16 cellular contexts compared by ENCODE assay signal in the genomic region with DNA sequence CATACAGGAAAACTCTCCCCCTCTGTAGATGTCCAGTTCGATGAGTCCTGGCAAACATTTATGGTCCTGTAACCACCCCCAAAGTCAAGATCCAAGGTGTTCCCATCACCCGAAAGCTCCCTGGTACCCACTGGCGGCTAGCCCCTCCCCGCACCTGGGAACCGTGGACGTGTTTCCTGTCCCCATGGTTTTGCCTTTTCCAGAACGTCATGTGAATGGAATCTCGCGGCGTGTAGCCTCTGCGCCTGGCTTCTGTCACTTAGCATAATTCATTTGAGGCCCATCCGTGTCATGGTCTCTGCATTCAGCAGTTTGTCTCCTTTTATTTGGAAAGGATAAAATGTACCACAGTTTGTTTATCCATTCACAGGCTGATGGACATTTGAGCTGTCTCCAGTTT.
DNase-seq lines count a peak whose midpoint lies in the region; ATAC-seq lines count a peak whose summit lies in the region.
"Had no signal": no experiment of that assay in that cellular context is flagged by ENCODE, and none has a peak within 500 bp of the region (broad histone marks: within the 10 kb centered on the region; RNA-seq: fewer than 3 reads in every experiment).

No MANE protein-coding gene starts in this region.

- intact Hi-C loops in left ventricle myocardium superior (cut with micrococcal nuclease) (no loop called here), sciatic nerve (cut with DNase I) (no loop called here)

- no peaks in the 10 kb centered on the region for H3K9me3 Mint-ChIP-seq in activated CD4-positive, alpha-beta memory T cell treated with anti-CD3 and anti-CD28 coated beads, Interleukin-2, amount 10 ng/mL, durations not matched to agents 7 days and 5 days

- POLR2A ChIA-PET in activated CD4-positive, alpha-beta memory T cell treated with anti-CD3 and anti-CD28 coated beads, Interleukin-2, amount 10 ng/mL, durations not matched to agents 7 days and 5 days (lab: Charles Lee), result no interaction called here

- H3K36me3 Mint-ChIP-seq in activated CD4-positive, alpha-beta memory T cell treated with anti-CD3 and anti-CD28 coated beads, Interleukin-2, amount 10 ng/mL, durations not matched to agents 7 days and 5 days (ENCODE audit: low read depth), result no peaks in the 10 kb centered on the region

- no peak overlapping the region for H3K27ac Mint-ChIP-seq in activated CD4-positive, alpha-beta memory T cell treated with anti-CD3 and anti-CD28 coated beads, Interleukin-2, amount 10 ng/mL, durations not matched to agents 7 days and 5 days

- peaks cover 4% of the 10 kb centered on the region for H3K4me1 Mint-ChIP-seq in activated CD4-positive, alpha-beta memory T cell treated with anti-CD3 and anti-CD28 coated beads, Interleukin-2, amount 10 ng/mL, durations not matched to agents 7 days and 5 days

- no peaks in the 10 kb centered on the region for H3K27me3 Mint-ChIP-seq in activated CD4-positive, alpha-beta memory T cell treated with anti-CD3 and anti-CD28 coated beads, Interleukin-2, amount 10 ng/mL, durations not matched to agents 7 days and 5 days

- ATAC-seq in left ventricle myocardium superior, result no peak
- no peak for ATAC-seq in sciatic nerve

- no peak overlapping the region for H3K4me3 Mint-ChIP-seq in activated CD4-positive, alpha-beta memory T cell treated with anti-CD3 and anti-CD28 coated beads, Interleukin-2, amount 10 ng/mL, durations not matched to agents 7 days and 5 days

- peak; percentile 37 for DNase-seq in NCI-H748 (lab: John Stamatoyannopoulos, UW; ENCODE audit: unreplicated experiment)
- DNase-seq in NCI-H748 treated with DMSO at 0.1 percent for 48 hours (lab: John Stamatoyannopoulos, UW), result no peak
- peak; percentile 19 for DNase-seq in COLO668 (lab: John Stamatoyannopoulos, UW; ENCODE audit: unreplicated experiment)
- DNase-seq in left ventricle myocardium superior, result peak; percentile 10
- DNase-seq in sciatic nerve (ENCODE audit: low spot score), result peak; percentile 25
- DNase-seq in activated CD4-positive, alpha-beta memory T cell treated with anti-CD3 and anti-CD28 coated beads, Interleukin-2, amount 10 ng/mL, durations not matched to agents 7 days and 5 days, result no peak
- DNase-seq in activated CD4-positive, alpha-beta T cell treated with anti-CD3 and anti-CD28 coated beads, Interleukin-2, amount 50 U/mL, for 4 hours, result no peak
- DNase-seq in NCI-H187 (lab: John Stamatoyannopoulos, UW), result no peak
- DNase-seq: EL, H7, Kasumi-1, NCI-H1105 treated with DMSO at 0.1 percent for 48 hours, NCI-H187 treated with DMSO at 0.1 percent for 48 hours, NCI-H446 treated with DMSO at 0.1 percent for 48 hours, NCI-H82, SHP77 treated with DMSO at 0.1 percent for 48 hours had no signal

- CTCF ChIA-PET in activated CD4-positive, alpha-beta memory T cell treated with anti-CD3 and anti-CD28 coated beads, Interleukin-2, amount 10 ng/mL, durations not matched to agents 7 days and 5 days (lab: Charles Lee), result no interaction called here

Comparison
In these comparisons a context has a peak if more than half of its experiments do, and no peak if none do; other contexts are left out.
1. DNase-seq: peak in NCI-H748 (single experiment), COLO668 (single experiment), left ventricle myocardium superior (single experiment) and sciatic nerve (single experiment); none in NCI-H748 treated with DMSO at 0.1 percent for 48 hours (single experiment), activated CD4-positive, alpha-beta memory T cell treated with anti-CD3 and anti-CD28 coated beads, Interleukin-2, amount 10 ng/mL, durations not matched to agents 7 days and 5 days (single experiment), activated CD4-positive, alpha-beta T cell treated with anti-CD3 and anti-CD28 coated beads, Interleukin-2, amount 50 U/mL, for 4 hours (0 of 2) and NCI-H187 (0 of 2).